8 cellular contexts compared by ENCODE assay signal in the genomic region with DNA sequence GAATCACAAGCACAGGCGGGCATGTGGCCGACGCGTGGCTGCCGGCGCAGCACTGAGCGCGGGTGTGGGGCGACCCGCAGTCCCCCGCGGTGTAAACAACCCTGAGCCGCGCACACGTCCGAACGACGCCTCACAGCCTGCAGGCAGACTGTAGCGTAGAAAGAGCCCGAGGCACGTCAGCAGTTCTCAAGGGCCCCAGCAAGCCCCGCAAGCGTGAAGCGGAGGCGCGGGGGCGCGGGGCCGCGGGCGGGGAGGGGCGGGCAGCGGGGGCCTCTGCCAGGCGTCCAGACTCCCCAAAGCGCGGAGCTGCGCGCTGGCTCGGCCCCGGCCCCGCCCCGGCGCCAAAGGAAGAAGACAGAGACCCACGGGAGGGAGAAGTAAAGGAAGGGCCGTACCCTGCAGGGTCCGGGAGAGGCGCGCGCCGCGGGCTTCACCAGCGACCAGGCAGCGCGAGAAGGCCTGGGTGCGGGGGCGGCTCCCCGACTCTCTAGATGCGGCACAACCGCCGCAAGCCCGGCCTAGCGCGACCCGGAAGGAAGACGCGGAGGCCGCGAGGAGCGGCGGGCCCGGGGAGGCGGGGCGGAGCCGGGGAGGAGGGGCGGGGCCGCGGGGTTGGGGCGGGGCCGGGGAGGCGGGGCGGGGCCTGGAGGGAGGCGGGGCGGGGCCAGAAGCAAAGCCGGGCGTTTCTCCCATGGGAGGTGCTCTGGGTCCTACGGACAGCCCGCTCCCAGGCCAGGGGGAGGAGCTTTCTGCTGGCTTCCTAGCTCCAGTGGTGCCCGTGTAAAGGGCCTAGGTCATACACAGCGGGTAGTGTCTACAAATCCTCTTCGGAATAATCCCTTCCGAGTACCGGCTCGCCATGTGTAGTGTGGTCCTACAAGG. TPM values are rescaled to one million over a fixed set of nuclear protein-coding genes. Genes with fewer than 3 reads are reported as not detected.
DNase-seq lines count a peak whose midpoint lies in the region; ATAC-seq and TF ChIP-seq lines count a peak whose summit lies in the region.

A gene (minus strand): TSS at position 536 of the 882 bp plus-strand sequence. CDS start 20,958 bp downstream, outside the sequence.

- H3K4me1 ChIP-seq in colonic mucosa: peaks cover 7% of the 10 kb centered on the region

- intact Hi-C loops in colonic mucosa (cut with DNase I) (no loop called here), left colon (cut with DNase I, micrococcal nuclease) (no loop called here)

- peak; percentile 90 to 94 for DNase-seq in AML-193 (lab: John Stamatoyannopoulos, UW)
- DNase-seq in NCI-H510A treated with DMSO at 0.1 percent for 48 hours (lab: John Stamatoyannopoulos, UW): peak; percentile 62
- DNase-seq in activated CD4-positive, alpha-beta T cell treated with anti-CD3 and anti-CD28 coated beads for 48 hours: peak; percentile 90
- peak; percentile 91 for DNase-seq in colonic mucosa
- DNase-seq in left colon: peak; percentile 90 to 92
- peak; percentile 85 to 86 for DNase-seq in stimulated activated CD4-positive, alpha-beta T cell treated with anti-CD3 and anti-CD28 coated beads, Interleukin-2, amount 100 ng/mL, for 24 hours

- peak within 1 kb of the TSS; percentile 84 for H3K4me3 ChIP-seq in colonic mucosa

- no peaks in the 10 kb centered on the region for H3K27me3 ChIP-seq in colonic mucosa

- peak within 1 kb of the TSS; percentile 93 for H3K27ac ChIP-seq in colonic mucosa

- H3K9ac ChIP-seq in colonic mucosa (ENCODE audit: low read depth in 2 of 2, low read length in 2 of 2): peak within 1 kb of the TSS; percentile 81 to 93

- H3K36me3 ChIP-seq in colonic mucosa: no peaks in the 10 kb centered on the region

- no peaks in the 10 kb centered on the region for H3K9me3 ChIP-seq in colonic mucosa

- no peak for TF ChIP-seq CTCF in colonic mucosa (IDR thresholded peaks at IDR 0.05)

- ATAC-seq in GM19023 (IDR thresholded peaks at IDR 0.05; ENCODE audit: unreplicated experiment) (peak; percentile 82), HG03175 (IDR thresholded peaks at IDR 0.05; ENCODE audit: unreplicated experiment) (peak; percentile 80), left colon (peak; percentile 94)

RNA-seq across cellular contexts. Expression of the gene that starts here (rescaled TPM):
- total RNA-seq in colonic mucosa (10 to 100 TPM; 10.6 to 16.1 TPM), left colon (10 to 100 TPM; 16.0 to 17.9 TPM)

Comparison
In these comparisons a context has a peak if more than half of its experiments do, and no peak if none do; other contexts are left out.
1. Peak in every context shown above with its lines: DNase-seq, ATAC-seq, H3K4me3 ChIP-seq and H3K27ac ChIP-seq.